19 cellular contexts compared by ENCODE assay signal in the genomic region with DNA sequence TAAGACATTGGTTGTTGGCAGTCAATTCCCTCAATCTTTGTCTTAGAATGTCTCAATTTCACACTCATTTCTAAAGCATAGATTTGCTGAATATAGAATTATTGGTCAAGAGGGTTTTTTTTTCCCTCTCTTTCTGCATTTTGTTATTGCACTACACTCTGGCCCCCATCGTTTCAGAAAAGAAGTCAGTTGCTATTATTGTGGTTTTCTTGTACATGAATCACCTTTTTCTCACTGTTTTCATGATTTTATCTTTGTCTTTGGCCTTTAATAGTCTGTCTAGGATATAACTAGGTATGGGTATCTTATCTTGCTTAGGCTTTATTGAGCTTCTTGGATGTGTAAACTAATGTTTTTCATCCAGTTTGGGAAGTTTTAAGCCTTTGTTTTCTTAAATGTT.
DNase-seq lines count a peak whose midpoint lies in the region; ATAC-seq and TF ChIP-seq lines count a peak whose summit lies in the region.
"Had no signal": no experiment of that assay in that cellular context is flagged by ENCODE, and none has a peak within 500 bp of the region (broad histone marks: within the 10 kb centered on the region; RNA-seq: fewer than 3 reads in every experiment).

No MANE protein-coding gene starts in this region.

- in situ Hi-C loops in GM23248 (cut with MboI): no loop called here

- no peaks in the 10 kb centered on the region for H3K4me1 ChIP-seq in GM23248 (ENCODE audit: insufficient read depth)
- H3K4me1 ChIP-seq: BE2C, HAP-1 had no signal

- no peak overlapping the region for H3K27ac Mint-ChIP-seq in CD4-positive, alpha-beta T cell
- H3K27ac Mint-ChIP-seq: CD4-positive, CD25-positive, alpha-beta regulatory T cell; IgD-negative memory B cell had no signal

- no peaks in the 10 kb centered on the region for H3K27me3 ChIP-seq in GM23248 (replicated peaks; ENCODE audit: insufficient read depth)
- H3K27me3 ChIP-seq in CD4-positive, alpha-beta T cell (ENCODE audit: control insufficient read depth, insufficient read depth, low read length): no peaks in the 10 kb centered on the region
- H3K27me3 ChIP-seq: BE2C had no signal

- 0 to 4% methylated on average over 1 of the region's 1 CpG for WGBS in GM23248 (ENCODE audit: low coverage in 1 of 2, low lambda C conversion rate in 2 of 2, missing lambda C conversion rate in 2 of 2), 2 experiments

- no peak overlapping the region for H3K4me3 Mint-ChIP-seq in CD4-positive, alpha-beta T cell
- H3K4me3 Mint-ChIP-seq: CD4-positive, CD25-positive, alpha-beta regulatory T cell; IgD-negative memory B cell had no signal

- POLR2A ChIA-PET in GM10248 (lab: Yijun Ruan, JAX): no interaction called here
- POLR2A ChIA-PET in CD4-positive, alpha-beta T cell (lab: Charles Lee): no interaction called here

- 0 out of 2 replicates have a peak, but pooled peaks cover 5% of the 10 kb centered on the region for H3F3A ChIP-seq in GM23248 (ENCODE audit: insufficient read depth)

- no peaks in the 10 kb centered on the region for H3K9me3 ChIP-seq in GM23248 (ENCODE audit: low read depth)
- H3K9me3 ChIP-seq in CD4-positive, alpha-beta T cell (ENCODE audit: control insufficient read depth, low read length): peaks cover 4% of the 10 kb centered on the region
- H3K9me3 ChIP-seq: BE2C, HAP-1 had no signal

- H3K4me1 Mint-ChIP-seq in CD4-positive, alpha-beta T cell (ENCODE audit: low read depth): no peaks in the 10 kb centered on the region
- H3K4me1 Mint-ChIP-seq: CD4-positive, CD25-positive, alpha-beta regulatory T cell; IgD-negative memory B cell had no signal

- no peaks in the 10 kb centered on the region for H3K36me3 ChIP-seq in GM23248 (ENCODE audit: low read depth)
- H3K36me3 ChIP-seq: BE2C, HAP-1 had no signal

- no peak overlapping the region for H3K27ac ChIP-seq in GM23248
- H3K27ac ChIP-seq in CD4-positive, alpha-beta T cell (ENCODE audit: low read depth, low read length): no peak overlapping the region
- H3K27ac ChIP-seq: HL-60 had no signal

- ATAC-seq in HG02885 (IDR thresholded peaks at IDR 0.05; ENCODE audit: poor library complexity, unreplicated experiment) (no peak), HG02981 (IDR thresholded peaks at IDR 0.05; ENCODE audit: unreplicated experiment) (no peak)
- no peak for ATAC-seq in CD4-positive, alpha-beta T cell (ENCODE audit: poor library complexity)
- ATAC-seq: HepG2 had no signal

- intact Hi-C loops in CD4-positive, alpha-beta T cell (cut with DNase I, micrococcal nuclease): no loop called here

- no peaks in the 10 kb centered on the region for H3K27me3 Mint-ChIP-seq in CD4-positive, alpha-beta T cell

- H3K9me2 ChIP-seq in GM23248 (ENCODE audit: insufficient read depth): no peaks in the 10 kb centered on the region

- no peak for DNase-seq in GM10248 (ENCODE audit: extremely low spot score)
- peak; percentile 7 for DNase-seq in GM23248
- DNase-seq in M059J (ENCODE audit: low read depth): peak; percentile 66
- DNase-seq in fibroblast of peridontal ligament (ENCODE audit: extremely low read depth): peak; percentile 14
- DNase-seq in CD4-positive, alpha-beta T cell: no peak
- DNase-seq: ACHN; BE2C; C1 segment of cervical spinal cord; CD4-positive, CD25-positive, alpha-beta regulatory T cell; DMS153; DMS79; GDM1; KBM-7 had no signal

- no peak overlapping the region for H3K4me3 ChIP-seq in GM23248
- H3K4me3 ChIP-seq: HAP-1 had no signal

- CTCF ChIA-PET in GM10248 (lab: Yijun Ruan, JAX): interaction anchor here (1.6 kb wide), 1 partner anchor 11 kb away, joined by 4 read pairs; no protein-coding TSS in a partner anchor
- CTCF ChIA-PET in CD4-positive, alpha-beta T cell (lab: Charles Lee): no interaction called here

- no peaks in the 10 kb centered on the region for H4K20me1 ChIP-seq in GM23248 (ENCODE audit: insufficient read depth)

- peaks cover 2% of the 10 kb centered on the region for H3K9me3 Mint-ChIP-seq in CD4-positive, alpha-beta T cell

- no peak overlapping the region for H3K9ac ChIP-seq in GM23248

- H3K36me3 Mint-ChIP-seq in CD4-positive, alpha-beta T cell (ENCODE audit: low read depth): no peaks in the 10 kb centered on the region
- H3K36me3 Mint-ChIP-seq: CD4-positive, CD25-positive, alpha-beta regulatory T cell; IgD-negative memory B cell had no signal

- H3K4me2 ChIP-seq in GM23248 (ENCODE audit: unreplicated experiment): no peak overlapping the region

- no peak overlapping the region for H2AFZ ChIP-seq in GM23248

- TF ChIP-seq CTCF in GM10248 (IDR thresholded peaks at IDR 0.05; ENCODE audit: control extremely low read depth, extremely low read depth, low read depth, missing control alignments): peak; percentile 0
- TF ChIP-seq CTCF in CD4-positive, alpha-beta T cell (IDR thresholded peaks at IDR 0.05): no peak

- no peaks in the 10 kb centered on the region for H3K79me2 ChIP-seq in GM23248 (ENCODE audit: insufficient read depth)

Comparison
In these comparisons a context has a peak if more than half of its experiments do, and no peak if none do; other contexts are left out.
1. DNase-seq: peak in GM23248 (single experiment), M059J (single experiment) and fibroblast of peridontal ligament (single experiment); none in GM10248 (single experiment) and CD4-positive, alpha-beta T cell (0 of 10).